ENCODE assay signal across 8 cellular contexts in genomic region chr6:75285156-75285639, GRCh38. TPM values are rescaled to one million over a fixed set of nuclear protein-coding genes. Genes with fewer than 3 reads are reported as not detected.
DNase-seq lines count a peak whose midpoint lies in the region; ATAC-seq and TF ChIP-seq lines count a peak whose summit lies in the region.

No MANE protein-coding gene starts in this region.

- no peaks in the 10 kb centered on the region for H4K20me1 ChIP-seq in OCI-LY1 (ENCODE audit: insufficient read depth, low read length)

- no peaks in the 10 kb centered on the region; the same call in 1 of the 2 replicates for H3F3A ChIP-seq in OCI-LY1 (ENCODE audit: insufficient read depth, low read length)

- H3K9me3 Mint-ChIP-seq in CD4-positive, CD25-positive, alpha-beta regulatory T cell: no peaks in the 10 kb centered on the region
- H3K9me3 Mint-ChIP-seq in activated T-helper 17 cell treated with anti-CD3 and anti-CD28 coated beads, Interleukin-2, amount 50 U/mL, for 72 hours: no peaks in the 10 kb centered on the region

- peaks cover 34% of the 10 kb centered on the region for H3K4me1 ChIP-seq in CD4-positive, CD25-positive, alpha-beta regulatory T cell (ENCODE audit: control insufficient read depth, insufficient read depth, low read length, poor library complexity, severe bottlenecking)
- H3K4me1 ChIP-seq in OCI-LY1 (ENCODE audit: insufficient read depth, low read length, severe bottlenecking) (peaks cover 57% of the 10 kb centered on the region), stomach smooth muscle (ENCODE audit: control insufficient read depth, insufficient read depth, low read length) (peaks cover 8% of the 10 kb centered on the region)

- no peaks in the 10 kb centered on the region for H3K27me3 Mint-ChIP-seq in CD4-positive, CD25-positive, alpha-beta regulatory T cell
- H3K27me3 Mint-ChIP-seq in activated T-helper 17 cell treated with anti-CD3 and anti-CD28 coated beads, Interleukin-2, amount 50 U/mL, for 72 hours: no peaks in the 10 kb centered on the region

- H3K36me3 ChIP-seq in CD4-positive, CD25-positive, alpha-beta regulatory T cell (ENCODE audit: control insufficient read depth, insufficient read depth, low read length): no peaks in the 10 kb centered on the region
- H3K36me3 ChIP-seq in OCI-LY1 (ENCODE audit: insufficient read depth, low read length) (no peaks in the 10 kb centered on the region), stomach smooth muscle (ENCODE audit: control insufficient read depth in 2 of 2, insufficient read depth in 2 of 2, low read length in 2 of 2) (no peaks in the 10 kb centered on the region)

- H3K9ac ChIP-seq in OCI-LY1 (ENCODE audit: low read length) (peak overlapping the region; percentile 89), stomach smooth muscle (ENCODE audit: low read length in 2 of 2) (peak overlapping the region; percentile 86 to 89)

- H3K79me2 ChIP-seq in OCI-LY1 (ENCODE audit: insufficient read depth, low read length): peaks cover 50% of the 10 kb centered on the region

- H3K9me2 ChIP-seq in OCI-LY1 (ENCODE audit: low read depth, low read length): no peaks in the 10 kb centered on the region

- H3K4me2 ChIP-seq in OCI-LY1 (ENCODE audit: low read length): peak overlapping the region; percentile 80

- no peak overlapping the region for H3K4me3 Mint-ChIP-seq in CD4-positive, CD25-positive, alpha-beta regulatory T cell
- H3K4me3 Mint-ChIP-seq in activated T-helper 17 cell treated with anti-CD3 and anti-CD28 coated beads, Interleukin-2, amount 50 U/mL, for 72 hours: no peak overlapping the region

- no peaks in the 10 kb centered on the region for H3K27me3 ChIP-seq in CD4-positive, CD25-positive, alpha-beta regulatory T cell (ENCODE audit: control insufficient read depth, insufficient read depth, low read length)
- H3K27me3 ChIP-seq in OCI-LY1 (ENCODE audit: insufficient read depth, low read length) (no peaks in the 10 kb centered on the region), stomach smooth muscle (ENCODE audit: control insufficient read depth in 1 of 2, insufficient read depth in 2 of 2, low read length in 2 of 2) (no peaks in the 10 kb centered on the region)

- H3K9me3 ChIP-seq in CD4-positive, CD25-positive, alpha-beta regulatory T cell (ENCODE audit: control insufficient read depth in 2 of 2, low read length in 2 of 2): no peaks in the 10 kb centered on the region
- H3K9me3 ChIP-seq in OCI-LY1 (ENCODE audit: low read length) (no peaks in the 10 kb centered on the region), stomach smooth muscle (ENCODE audit: control insufficient read depth in 2 of 2, low read length in 2 of 2) (no peaks in the 10 kb centered on the region)

- no peaks in the 10 kb centered on the region for H3K36me3 Mint-ChIP-seq in CD4-positive, CD25-positive, alpha-beta regulatory T cell
- H3K36me3 Mint-ChIP-seq in activated T-helper 17 cell treated with anti-CD3 and anti-CD28 coated beads, Interleukin-2, amount 50 U/mL, for 72 hours (ENCODE audit: low read depth): peaks cover 12% of the 10 kb centered on the region

- DNase-seq in CD4-positive, CD25-positive, alpha-beta regulatory T cell: no peak
- DNase-seq in fibroblast of pulmonary artery (ENCODE audit: low read depth): peak; percentile 24
- no peak for DNase-seq in NCI-H82 (lab: John Stamatoyannopoulos, UW)
- no peak for DNase-seq in A172 (ENCODE audit: low spot score)

- TF ChIP-seq CTCF in OCI-LY1 (IDR thresholded peaks at IDR 0.05; ENCODE audit: low read length): no peak
- no peak for TF ChIP-seq CTCF in fibroblast of pulmonary artery (IDR thresholded peaks at IDR 0.05; ENCODE audit: low read length, missing control alignments)

- peak overlapping the region; percentile 76; the same call in 1 of the 2 replicates for H2AFZ ChIP-seq in OCI-LY1 (ENCODE audit: low read length)

- H3K27ac ChIP-seq in CD4-positive, CD25-positive, alpha-beta regulatory T cell (ENCODE audit: insufficient read depth, low read length, poor library complexity, severe bottlenecking): peak overlapping the region; percentile 80
- H3K27ac ChIP-seq in OCI-LY1 (ENCODE audit: low read depth, low read length, poor library complexity, severe bottlenecking) (peak overlapping the region; percentile 87), stomach smooth muscle (ENCODE audit: low read length) (peak overlapping the region; percentile 72)

- H3K27ac Mint-ChIP-seq in CD4-positive, CD25-positive, alpha-beta regulatory T cell: no peak overlapping the region
- no peak overlapping the region for H3K27ac Mint-ChIP-seq in activated T-helper 17 cell treated with anti-CD3 and anti-CD28 coated beads, Interleukin-2, amount 50 U/mL, for 72 hours

- ATAC-seq in CD4-positive, CD25-positive, alpha-beta regulatory T cell (ENCODE audit: low read depth in 2 of 2): no peak
- ATAC-seq in GM21515 (IDR thresholded peaks at IDR 0.05; ENCODE audit: unreplicated experiment): peak; percentile 10
- ATAC-seq in activated T-helper 17 cell treated with anti-CD3 and anti-CD28 coated beads, Interleukin-2, amount 50 U/mL, for 72 hours (replicated peaks): no peak

- peaks cover 7 to 53% (median 24%) of the 10 kb centered on the region in 4 donors for H3K4me1 Mint-ChIP-seq in CD4-positive, CD25-positive, alpha-beta regulatory T cell
- H3K4me1 Mint-ChIP-seq in activated T-helper 17 cell treated with anti-CD3 and anti-CD28 coated beads, Interleukin-2, amount 50 U/mL, for 72 hours: peaks cover 20% of the 10 kb centered on the region

- H3K4me3 ChIP-seq in CD4-positive, CD25-positive, alpha-beta regulatory T cell (ENCODE audit: low read depth, low read length): peak overlapping the region; percentile 98
- H3K4me3 ChIP-seq in OCI-LY1 (ENCODE audit: low read depth, low read length, poor library complexity, severe bottlenecking) (peak overlapping the region; percentile 95), fibroblast of pulmonary artery (replicated peaks; ENCODE audit: low read depth, low read length) (peak overlapping the region; percentile 98), stomach smooth muscle (ENCODE audit: low read length in 2 of 2) (peak overlapping the region; percentile 95 to 100)

RNA-seq across cellular contexts. Expression of gene TMEM30A, which starts 0.6 kb away (rescaled TPM):
- 32.5 TPM for total RNA-seq in CD4-positive, CD25-positive, alpha-beta regulatory T cell
- polyA plus RNA-seq in CD4-positive, CD25-positive, alpha-beta regulatory T cell: 10 to 100 TPM; 34.4 to 45.5 (median 41.5) TPM
- 100 to 1,000 TPM in 1 of 2 donors, 10 to 100 TPM in 1; 81.7 to 115 TPM for total RNA-seq in activated T-helper 17 cell treated with anti-CD3 and anti-CD28 coated beads, Interleukin-2, amount 50 U/mL, for 72 hours
- total RNA-seq in A172 (2014; rRNA removed; shearing (Covaris generic)): 122 and 133 TPM in 2 replicates

RNA-seq across cellular contexts. Expression of gene COX7A2, which starts 41.6 kb away (rescaled TPM):
- total RNA-seq in CD4-positive, CD25-positive, alpha-beta regulatory T cell: 216 TPM
- 1,000 to 10,000 TPM in 2 of 4 donors, 100 to 1,000 TPM in 2; 978 to 1,158 (median 1,005) TPM for polyA plus RNA-seq in CD4-positive, CD25-positive, alpha-beta regulatory T cell
- 100 to 1,000 TPM; 260 to 372 TPM for total RNA-seq in activated T-helper 17 cell treated with anti-CD3 and anti-CD28 coated beads, Interleukin-2, amount 50 U/mL, for 72 hours
- 348 and 469 TPM in 2 replicates for total RNA-seq in A172 (2014; rRNA removed; shearing (Covaris generic))
